In genomic region chr5:108686676-108687075, GRCh38 we compare ENCODE assay signal across 22 cellular contexts.
A peak's percentile ranks its signal among the peaks of the same experiment; 100 is the strongest.
DNase-seq lines count a peak whose midpoint lies in the region; ATAC-seq lines count a peak whose summit lies in the region.
"Had no signal": no experiment of that assay in that cellular context is flagged by ENCODE, and none has a peak within 500 bp of the region (broad histone marks: within the 10 kb centered on the region; RNA-seq: fewer than 3 reads in every experiment).

No MANE protein-coding gene starts in this region.

- peak overlapping the region; percentile 55; the same call in 1 of the 2 replicates for H3K9ac ChIP-seq in ES-I3 (ENCODE audit: low read depth, low read length)
- H3K9ac ChIP-seq: KMS-11 had no signal

- H3K4me1 ChIP-seq in ES-I3 (ENCODE audit: insufficient read depth, low read length) = peaks cover 17% of the 10 kb centered on the region

- ATAC-seq in GM19324 (IDR thresholded peaks at IDR 0.05; ENCODE audit: low FRiP score, unreplicated experiment) = no peak
- ATAC-seq: Panc1 had no signal

- in situ Hi-C loops in SK-MEL-5 (cut with HindIII; ENCODE audit: low pct_unique_long_range_greater_than_20kb, low sequenced_read_pairs) = no loop called here

- DNase-seq in SK-MEL-5 (ENCODE audit: low read depth, low spot score) = peak; percentile 47
- peak; percentile 92 for DNase-seq in foreskin melanocyte
- DNase-seq in iPS-NIHi11 (ENCODE audit: low spot score) = peak; percentile 29
- no peak for DNase-seq in NCI-H1417 treated with DMSO at 0.1 percent for 48 hours (lab: John Stamatoyannopoulos, UW)
- no peak for DNase-seq in putamen (ENCODE audit: low spot score)
- no peak for DNase-seq in T1000 (lab: John Stamatoyannopoulos, UW)
- DNase-seq: 8988T; C1 segment of cervical spinal cord; CD8-positive, alpha-beta memory T cell; GDM1; GOT3; IMR-90; NCI-H1105; NCI-H2029 treated with DMSO at 0.1 percent for 48 hours; NCI-H345; NCI-H524; NCI-H82; SIG-M5 had no signal

- no peaks in the 10 kb centered on the region for H3K9me3 ChIP-seq in ES-I3 (ENCODE audit: control insufficient read depth, insufficient read depth, low read length)

- H3K36me3 ChIP-seq in ES-I3 (ENCODE audit: insufficient read depth, low read length) = no peaks in the 10 kb centered on the region

Comparison
In these comparisons a context has a peak if more than half of its experiments do, and no peak if none do; other contexts are left out.
1. DNase-seq: peak in SK-MEL-5 (single experiment), foreskin melanocyte (single experiment) and iPS-NIHi11 (single experiment); none in NCI-H1417 treated with DMSO at 0.1 percent for 48 hours (single experiment), putamen (single experiment) and T1000 (single experiment).